2 cellular contexts compared by ENCODE assay signal in the genomic region with DNA sequence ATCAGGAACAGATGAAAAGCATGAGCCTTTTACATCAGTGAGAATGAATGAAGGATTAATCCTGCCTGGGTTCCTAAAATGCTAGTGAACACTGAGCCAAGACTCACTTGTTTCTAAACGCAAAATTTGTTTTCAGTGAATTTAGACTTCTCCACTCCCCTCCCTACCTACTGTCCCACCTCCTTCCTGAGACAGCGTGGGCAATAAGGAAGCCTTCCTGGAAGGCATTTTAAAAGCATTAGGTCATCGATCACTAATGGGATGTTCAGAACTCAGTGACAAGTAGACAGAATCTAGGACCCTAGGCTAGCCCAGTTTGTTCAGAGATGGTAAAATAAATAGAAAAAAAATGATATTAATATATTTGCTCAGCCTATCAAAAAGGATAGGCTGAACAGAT.
A peak's percentile ranks its signal among the peaks of the same experiment; 100 is the strongest.
TF ChIP-seq lines count a peak whose summit lies in the region.

No MANE protein-coding gene starts in this region.

TF ChIP-seq in A549, 52 proteins besides CTCF, POLR2A, EP300 and RAD21:
- no peak for TF ChIP-seq CHD2 (IDR thresholded peaks at IDR 0.05; ENCODE audit: low read length, partially characterized antibody)
- TF ChIP-seq JUNB (IDR thresholded peaks at IDR 0.05) = no peak
- TF ChIP-seq HOXB13 (CRISPR knock-in tag; IDR thresholded peaks at IDR 0.05; ENCODE audit: low read depth) = no peak
- TF ChIP-seq CBX8 (IDR thresholded peaks at IDR 0.05) = no peak
- TF ChIP-seq, protein P1, sequence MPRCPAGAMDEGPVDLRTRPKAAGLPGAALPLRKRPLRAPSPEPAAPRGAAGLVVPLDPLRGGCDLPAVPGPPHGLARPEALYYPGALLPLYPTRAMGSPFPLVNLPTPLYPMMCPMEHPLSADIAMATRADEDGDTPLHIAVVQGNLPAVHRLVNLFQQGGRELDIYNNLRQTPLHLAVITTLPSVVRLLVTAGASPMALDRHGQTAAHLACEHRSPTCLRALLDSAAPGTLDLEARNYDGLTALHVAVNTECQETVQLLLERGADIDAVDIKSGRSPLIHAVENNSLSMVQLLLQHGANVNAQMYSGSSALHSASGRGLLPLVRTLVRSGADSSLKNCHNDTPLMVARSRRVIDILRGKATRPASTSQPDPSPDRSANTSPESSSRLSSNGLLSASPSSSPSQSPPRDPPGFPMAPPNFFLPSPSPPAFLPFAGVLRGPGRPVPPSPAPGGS (IDR thresholded peaks at IDR 0.05) = no peak
- TF ChIP-seq JUN (IDR thresholded peaks at IDR 0.05) = no peak
- TF ChIP-seq HOXA7 (CRISPR knock-in tag; IDR thresholded peaks at IDR 0.05) = no peak
- no peak for TF ChIP-seq EHMT2 (IDR thresholded peaks at IDR 0.05; ENCODE audit: low read depth)
- no peak for TF ChIP-seq FOXS1 (CRISPR knock-in tag; IDR thresholded peaks at IDR 0.05)
- TF ChIP-seq, protein P2, sequence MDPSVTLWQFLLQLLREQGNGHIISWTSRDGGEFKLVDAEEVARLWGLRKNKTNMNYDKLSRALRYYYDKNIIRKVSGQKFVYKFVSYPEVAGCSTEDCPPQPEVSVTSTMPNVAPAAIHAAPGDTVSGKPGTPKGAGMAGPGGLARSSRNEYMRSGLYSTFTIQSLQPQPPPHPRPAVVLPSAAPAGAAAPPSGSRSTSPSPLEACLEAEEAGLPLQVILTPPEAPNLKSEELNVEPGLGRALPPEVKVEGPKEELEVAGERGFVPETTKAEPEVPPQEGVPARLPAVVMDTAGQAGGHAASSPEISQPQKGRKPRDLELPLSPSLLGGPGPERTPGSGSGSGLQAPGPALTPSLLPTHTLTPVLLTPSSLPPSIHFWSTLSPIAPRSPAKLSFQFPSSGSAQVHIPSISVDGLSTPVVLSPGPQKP (IDR thresholded peaks at IDR 0.05; ENCODE audit: low read depth, low read length) = no peak
- no peak for TF ChIP-seq CBX2 (IDR thresholded peaks at IDR 0.05; ENCODE audit: borderline replicate concordance, low read depth)
- TF ChIP-seq ESRRA (IDR thresholded peaks at IDR 0.05; ENCODE audit: borderline replicate concordance, low read length) = no peak
- TF ChIP-seq HDAC2 (IDR thresholded peaks at IDR 0.05) = no peak

TF ChIP-seq in HCT116, 20 proteins besides CTCF, POLR2A, EP300 and RAD21:
- TF ChIP-seq POLR2AphosphoS5 (IDR thresholded peaks at IDR 0.05; ENCODE audit: low read depth, low read length) (no peak), EGR1 (IDR thresholded peaks at IDR 0.05; ENCODE audit: low read depth) (0 out of 2 replicates have a peak, but pooled peaks have one; percentile 24)
